ENCODE assay signal across 35 cellular contexts in genomic region chr15:79678032-79678701, GRCh38.
DNase-seq lines count a peak whose midpoint lies in the region; ATAC-seq, FAIRE-seq and TF ChIP-seq lines count a peak whose summit lies in the region.
"Had no signal": no experiment of that assay in that cellular context is flagged by ENCODE, and none has a peak within 500 bp of the region (broad histone marks: within the 10 kb centered on the region; RNA-seq: fewer than 3 reads in every experiment).

No MANE protein-coding gene starts in this region.

- H3K9me3 Mint-ChIP-seq in WTC11 (no peaks in the 10 kb centered on the region; the same call in 1 of the 2 replicates), type B pancreatic cell (peaks cover 6% of the 10 kb centered on the region)
- H3K9me3 Mint-ChIP-seq in stimulated activated naive B cell treated with anti-CD40 and anti-IgM and Interleukin-4, amounts not matched to agents 10 μg/mL and 1 μg/mL and 100 μg/mL, for 72 hours, result no peaks in the 10 kb centered on the region
- no peaks in the 10 kb centered on the region for H3K9me3 Mint-ChIP-seq in activated T-cell treated with anti-CD3 and anti-CD28 coated beads, Interleukin-2, amount 50 U/mL, for 24 hours
- H3K9me3 Mint-ChIP-seq: CD14-positive monocyte; CD4-positive, alpha-beta T cell; CD8-positive, alpha-beta memory T cell; CD8-positive, alpha-beta T cell had no signal

- no peaks in the 10 kb centered on the region for H3K9me3 ChIP-seq in HEK293 (ENCODE audit: control insufficient read depth, insufficient read depth, low read depth, low read length)
- H3K9me3 ChIP-seq in kidney (ENCODE audit: control insufficient read depth in 1 of 2, low read length in 2 of 2), result no peaks in the 10 kb centered on the region
- H3K9me3 ChIP-seq: A549; BE2C; BLaER1; BLaER1 treated with 17β-estradiol and CSF1 and Interleukin-3, amounts not matched to agents 10 nM and 100 nM; Caco-2 had no signal

- intact Hi-C loops in kidney (cut with DNase I), result no loop called here

- CTCF ChIA-PET in HEK293 (lab: Yijun Ruan, JAX), result no interaction called here
- CTCF ChIA-PET in WTC11 (lab: Charles Lee), result interaction anchor here (0.5 to 3.1 kb wide), 4 partner anchors 82 to 175 kb away, joined by 3 to 13 read pairs (median 8); no protein-coding TSS in a partner anchor

- DNase-seq in WTC11 (ENCODE audit: low spot score), result no peak
- no peak for DNase-seq in kidney
- no peak for DNase-seq in type B pancreatic cell (ENCODE audit: extremely low spot score, unreplicated experiment)
- no peak for DNase-seq in stimulated activated naive B cell treated with anti-CD40 and anti-IgM and Interleukin-4, amounts not matched to agents 10 μg/mL and 1 μg/mL and 100 μg/mL, for 72 hours
- DNase-seq in activated T-cell treated with anti-CD3 and anti-CD28 coated beads, Interleukin-2, amount 50 U/mL, for 24 hours, result no peak
- DNase-seq: 8988T; ACHN; AML-193; BE2C; C1 segment of cervical spinal cord; Caco-2; Calu3; CD4-positive, alpha-beta memory T cell; CD4-positive, alpha-beta T cell; CD4-positive, CD25-positive, alpha-beta regulatory T cell; CD8-positive, alpha-beta memory T cell; CD8-positive, alpha-beta T cell; COR-L47; DMS 273 treated with DMSO at 0.1 percent for 48 hours; DMS153; DMS53; DMS79; DMS79 treated with DMSO at 0.1 percent for 48 hours; DND-41; EL had no signal

- ATAC-seq in WTC11, result no peak
- ATAC-seq in stimulated activated naive B cell treated with anti-CD40 and anti-IgM and Interleukin-4, amounts not matched to agents 10 μg/mL and 1 μg/mL and 100 μg/mL, for 72 hours (replicated peaks), result no peak
- ATAC-seq: A549; CD8-positive, alpha-beta T cell had no signal

- no peaks in the 10 kb centered on the region for H3K36me3 Mint-ChIP-seq in WTC11
- no peaks in the 10 kb centered on the region for H3K36me3 Mint-ChIP-seq in type B pancreatic cell
- H3K36me3 Mint-ChIP-seq in stimulated activated naive B cell treated with anti-CD40 and anti-IgM and Interleukin-4, amounts not matched to agents 10 μg/mL and 1 μg/mL and 100 μg/mL, for 72 hours, result no peaks in the 10 kb centered on the region
- H3K36me3 Mint-ChIP-seq in activated T-cell treated with anti-CD3 and anti-CD28 coated beads, Interleukin-2, amount 50 U/mL, for 24 hours (ENCODE audit: low read depth), result no peaks in the 10 kb centered on the region
- H3K36me3 Mint-ChIP-seq: CD14-positive monocyte; CD4-positive, alpha-beta memory T cell; CD4-positive, CD25-positive, alpha-beta regulatory T cell; CD8-positive, alpha-beta memory T cell; CD8-positive, alpha-beta T cell had no signal

- POLR2A ChIA-PET in HEK293 (lab: Yijun Ruan, JAX), result no interaction called here
- POLR2A ChIA-PET in WTC11 (lab: Charles Lee), result no interaction called here

- no peaks in the 10 kb centered on the region for H3K36me3 ChIP-seq in HEK293 (ENCODE audit: control insufficient read depth in 2 of 2, insufficient read depth in 1 of 2, low read length in 2 of 2)
- H3K36me3 ChIP-seq in kidney (ENCODE audit: control insufficient read depth in 1 of 2, insufficient read depth in 2 of 2, low read length in 2 of 2), result no peaks in the 10 kb centered on the region
- H3K36me3 ChIP-seq: BE2C; BLaER1; BLaER1 treated with 17β-estradiol and CSF1 and Interleukin-3, amounts not matched to agents 10 nM and 100 nM had no signal

- no peak overlapping the region for H3K4me3 ChIP-seq in HEK293 (ENCODE audit: low read depth, low read length)
- no peak overlapping the region for H3K4me3 ChIP-seq in kidney (ENCODE audit: low read length in 2 of 2)
- H3K4me3 ChIP-seq: A549; BLaER1; BLaER1 treated with 17β-estradiol and CSF1 and Interleukin-3, amounts not matched to agents 10 nM and 100 nM had no signal

- H3K27ac ChIP-seq in HEK293 (ENCODE audit: extremely low read depth, low read depth, low read length), result no peak overlapping the region
- no peak overlapping the region for H3K27ac ChIP-seq in kidney (ENCODE audit: low read depth in 2 of 2, low read length in 2 of 2)
- H3K27ac ChIP-seq: 22Rv1; A549; BLaER1; BLaER1 treated with 17β-estradiol and CSF1 and Interleukin-3, amounts not matched to agents 10 nM and 100 nM; C4-2B had no signal

- TF ChIP-seq CTCF in HEK293 (tag by site-specific recombination; IDR thresholded peaks at IDR 0.05) (no peak), WTC11 (IDR thresholded peaks at IDR 0.05) (no peak), kidney (IDR thresholded peaks at IDR 0.05; ENCODE audit: borderline replicate concordance, extremely low read depth, insufficient read depth) (no peak), type B pancreatic cell (conservative IDR thresholded peaks at IDR 0.05) (no peak)

- H3K27me3 Mint-ChIP-seq in WTC11 (ENCODE audit: low read depth) (no peaks in the 10 kb centered on the region; the same call in 1 of the 2 replicates), type B pancreatic cell (peaks cover 20% of the 10 kb centered on the region)
- H3K27me3 Mint-ChIP-seq in stimulated activated naive B cell treated with anti-CD40 and anti-IgM and Interleukin-4, amounts not matched to agents 10 μg/mL and 1 μg/mL and 100 μg/mL, for 72 hours, result peaks cover 42 to 59% of the 10 kb centered on the region in 2 donors
- H3K27me3 Mint-ChIP-seq in activated T-cell treated with anti-CD3 and anti-CD28 coated beads, Interleukin-2, amount 50 U/mL, for 24 hours, result peaks cover 60% of the 10 kb centered on the region

- FAIRE-seq in kidney (lab: Jason Lieb, UNC), result peak; percentile 25
- FAIRE-seq: A204.1, A549, D721Med had no signal

- no peak overlapping the region for H3K9ac ChIP-seq in kidney (ENCODE audit: low read length in 2 of 2)
- H3K9ac ChIP-seq: BLaER1; BLaER1 treated with 17β-estradiol and CSF1 and Interleukin-3, amounts not matched to agents 10 nM and 100 nM had no signal

- H3K27ac Mint-ChIP-seq in WTC11 (no peak overlapping the region), type B pancreatic cell (no peak overlapping the region)
- H3K27ac Mint-ChIP-seq in stimulated activated naive B cell treated with anti-CD40 and anti-IgM and Interleukin-4, amounts not matched to agents 10 μg/mL and 1 μg/mL and 100 μg/mL, for 72 hours, result no peak overlapping the region
- no peak overlapping the region for H3K27ac Mint-ChIP-seq in activated T-cell treated with anti-CD3 and anti-CD28 coated beads, Interleukin-2, amount 50 U/mL, for 24 hours
- H3K27ac Mint-ChIP-seq: B cell; CD14-positive monocyte; CD4-positive, alpha-beta T cell; CD4-positive, CD25-positive, alpha-beta regulatory T cell; CD8-positive, alpha-beta memory T cell; CD8-positive, alpha-beta T cell had no signal

- H3K4me3 Mint-ChIP-seq in WTC11, result no peak overlapping the region
- H3K4me3 Mint-ChIP-seq in type B pancreatic cell, result no peak overlapping the region
- H3K4me3 Mint-ChIP-seq in stimulated activated naive B cell treated with anti-CD40 and anti-IgM and Interleukin-4, amounts not matched to agents 10 μg/mL and 1 μg/mL and 100 μg/mL, for 72 hours, result no peak overlapping the region
- H3K4me3 Mint-ChIP-seq in activated T-cell treated with anti-CD3 and anti-CD28 coated beads, Interleukin-2, amount 50 U/mL, for 24 hours, result no peak overlapping the region
- H3K4me3 Mint-ChIP-seq: B cell; CD14-positive monocyte; CD4-positive, alpha-beta memory T cell; CD4-positive, alpha-beta T cell; CD4-positive, CD25-positive, alpha-beta regulatory T cell; CD8-positive, alpha-beta memory T cell; CD8-positive, alpha-beta T cell had no signal

- H3K4me1 ChIP-seq in HEK293 (ENCODE audit: control insufficient read depth, insufficient read depth, low read length) (no peaks in the 10 kb centered on the region), kidney (ENCODE audit: control insufficient read depth in 1 of 2, insufficient read depth in 1 of 2, low read depth in 1 of 2, low read length in 2 of 2) (no peaks in the 10 kb centered on the region)
- H3K4me1 ChIP-seq: BLaER1, Caco-2 had no signal

- H3K4me1 Mint-ChIP-seq in WTC11 (peaks cover 44% of the 10 kb centered on the region), type B pancreatic cell (ENCODE audit: unreplicated experiment) (peaks cover 3% of the 10 kb centered on the region)
- H3K4me1 Mint-ChIP-seq in stimulated activated naive B cell treated with anti-CD40 and anti-IgM and Interleukin-4, amounts not matched to agents 10 μg/mL and 1 μg/mL and 100 μg/mL, for 72 hours, result peaks cover 0 to 7% of the 10 kb centered on the region in 2 donors
- peaks cover 12% of the 10 kb centered on the region for H3K4me1 Mint-ChIP-seq in activated T-cell treated with anti-CD3 and anti-CD28 coated beads, Interleukin-2, amount 50 U/mL, for 24 hours (ENCODE audit: low read depth)
- H3K4me1 Mint-ChIP-seq: CD14-positive monocyte; CD4-positive, alpha-beta memory T cell; CD8-positive, alpha-beta memory T cell had no signal

TF ChIP-seq in HEK293, 187 proteins besides CTCF, POLR2A, EP300 and RAD21:
- TF ChIP-seq ZNF157 (tag by site-specific recombination; IDR thresholded peaks at IDR 0.05), result peak; percentile 92
- TF ChIP-seq ZNF394 (tag by site-specific recombination; IDR thresholded peaks at IDR 0.05; ENCODE audit: borderline replicate concordance), result no peak
- no peak for TF ChIP-seq OSR2 (tag by site-specific recombination; IDR thresholded peaks at IDR 0.05)
TF ChIP-seq in HEK293: peak in this region for 1.

TF ChIP-seq in WTC11, 78 proteins besides CTCF, POLR2A, EP300 and RAD21 (continues in another document):
- TF ChIP-seq NFATC4 (CRISPR knock-in tag; IDR thresholded peaks at IDR 0.05) (no peak), HMGA2 (CRISPR knock-in tag; IDR thresholded peaks at IDR 0.05) (peak; percentile 98), ZBTB21 (CRISPR knock-in tag; IDR thresholded peaks at IDR 0.05; ENCODE audit: borderline replicate concordance) (no peak), SMAD3 (CRISPR knock-in tag; IDR thresholded peaks at IDR 0.05; ENCODE audit: borderline replicate concordance) (no peak)
- TF ChIP-seq, protein P1, sequence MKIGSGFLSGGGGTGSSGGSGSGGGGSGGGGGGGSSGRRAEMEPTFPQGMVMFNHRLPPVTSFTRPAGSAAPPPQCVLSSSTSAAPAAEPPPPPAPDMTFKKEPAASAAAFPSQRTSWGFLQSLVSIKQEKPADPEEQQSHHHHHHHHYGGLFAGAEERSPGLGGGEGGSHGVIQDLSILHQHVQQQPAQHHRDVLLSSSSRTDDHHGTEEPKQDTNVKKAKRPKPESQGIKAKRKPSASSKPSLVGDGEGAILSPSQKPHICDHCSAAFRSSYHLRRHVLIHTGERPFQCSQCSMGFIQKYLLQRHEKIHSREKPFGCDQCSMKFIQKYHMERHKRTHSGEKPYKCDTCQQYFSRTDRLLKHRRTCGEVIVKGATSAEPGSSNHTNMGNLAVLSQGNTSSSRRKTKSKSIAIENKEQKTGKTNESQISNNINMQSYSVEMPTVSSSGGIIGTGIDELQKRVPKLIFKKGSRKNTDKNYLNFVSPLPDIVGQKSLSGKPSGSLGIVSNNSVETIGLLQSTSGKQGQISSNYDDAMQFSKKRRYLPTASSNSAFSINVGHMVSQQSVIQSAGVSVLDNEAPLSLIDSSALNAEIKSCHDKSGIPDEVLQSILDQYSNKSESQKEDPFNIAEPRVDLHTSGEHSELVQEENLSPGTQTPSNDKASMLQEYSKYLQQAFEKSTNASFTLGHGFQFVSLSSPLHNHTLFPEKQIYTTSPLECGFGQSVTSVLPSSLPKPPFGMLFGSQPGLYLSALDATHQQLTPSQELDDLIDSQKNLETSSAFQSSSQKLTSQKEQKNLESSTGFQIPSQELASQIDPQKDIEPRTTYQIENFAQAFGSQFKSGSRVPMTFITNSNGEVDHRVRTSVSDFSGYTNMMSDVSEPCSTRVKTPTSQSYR (CRISPR knock-in tag; IDR thresholded peaks at IDR 0.05), result no peak
